Comparison of ENCODE assay signal across 11 cellular contexts in genomic region chr17:53409588-53409987, GRCh38.
"Had no signal": no experiment of that assay in that cellular context is flagged by ENCODE, and none has a peak within 500 bp of the region (broad histone marks: within the 10 kb centered on the region; RNA-seq: fewer than 3 reads in every experiment).

No MANE protein-coding gene starts in this region.

- H3K4me1 ChIP-seq: HAP-1 had no signal

- H3K9ac ChIP-seq: GM23248 had no signal

- H3K4me3 Mint-ChIP-seq: GM23338, H9, HFFc6 had no signal

- DNase-seq: GM23248, GOT3, H7, H9, HCEC 1CT, HFFc6 had no signal

- H3K27ac Mint-ChIP-seq: GM23338, H9, HFFc6 had no signal

- H3K36me3 ChIP-seq: HAP-1 had no signal

- H3K4me1 Mint-ChIP-seq: GM23338 had no signal

- ATAC-seq: GM23338, HCT116 had no signal

- H3K4me2 ChIP-seq: GM23338 had no signal

- H2AFZ ChIP-seq: GM23248, GM23338 had no signal

- H3K27ac ChIP-seq: GM23248 had no signal

- H3K9me3 ChIP-seq: HAP-1 had no signal

- FAIRE-seq: H1, H54 had no signal

- H3K4me3 ChIP-seq: GM23248, GM23338, HAP-1 had no signal
